27 cellular contexts compared by ENCODE assay signal in the genomic region with DNA sequence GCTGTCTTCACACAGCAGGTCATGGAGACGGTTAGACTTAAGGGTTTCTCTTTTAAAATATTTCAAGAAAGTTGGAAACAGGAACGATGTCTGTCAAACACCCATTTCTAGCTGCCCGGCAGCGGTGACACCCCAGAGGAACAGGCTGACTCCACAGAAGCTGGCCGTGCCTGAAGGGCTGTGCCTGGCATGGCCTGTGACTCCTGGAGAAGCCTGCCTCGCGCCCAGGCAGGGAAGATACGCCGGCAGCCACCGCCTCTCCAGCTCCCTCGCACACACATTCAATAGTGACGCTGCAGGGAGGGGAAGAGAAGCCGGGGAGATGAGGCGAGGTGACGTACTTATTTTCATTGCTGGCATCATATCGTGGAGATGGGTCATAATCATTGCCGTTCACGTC.
"Had no signal": no experiment of that assay in that cellular context is flagged by ENCODE, and none has a peak within 500 bp of the region (broad histone marks: within the 10 kb centered on the region; RNA-seq: fewer than 3 reads in every experiment).

No MANE protein-coding gene starts in this region.

- H3K9ac ChIP-seq: neural progenitor cell had no signal

- H3K27me3 ChIP-seq: heart right ventricle, hepatocyte, neural progenitor cell, pancreas, right lobe of liver, testis, thyroid gland, transverse colon, upper lobe of right lung had no signal

- H3K9me3 Mint-ChIP-seq: naive thymus-derived CD8-positive, alpha-beta T cell; nephron; neural progenitor cell; stimulated activated memory B cell treated with anti-CD40 and anti-IgM and Interleukin-4, amounts not matched to agents 10 μg/mL and 1 μg/mL and 100 μg/mL, for 72 hours; stimulated activated naive CD8-positive, alpha-beta T cell treated with anti-CD3 and anti-CD28 coated beads, Interleukin-15, amount 100 ng/mL, for 72 hours had no signal

- H3K36me3 Mint-ChIP-seq: naive thymus-derived CD8-positive, alpha-beta T cell; neural progenitor cell; stimulated activated memory B cell treated with anti-CD40 and anti-IgM and Interleukin-4, amounts not matched to agents 10 μg/mL and 1 μg/mL and 100 μg/mL, for 72 hours had no signal

- H3K4me3 ChIP-seq: heart right ventricle, hepatocyte, left ventricle myocardium inferior, lower lobe of right lung, neural progenitor cell, pancreas, psoas muscle, right lobe of liver, smooth muscle cell, testis, thyroid gland, transverse colon, upper lobe of right lung had no signal

- H3K4me2 ChIP-seq: hepatocyte, neural progenitor cell, smooth muscle cell had no signal

- H3K27ac Mint-ChIP-seq: nephron; neural progenitor cell; stimulated activated memory B cell treated with anti-CD40 and anti-IgM and Interleukin-4, amounts not matched to agents 10 μg/mL and 1 μg/mL and 100 μg/mL, for 72 hours; stimulated activated naive CD8-positive, alpha-beta T cell treated with anti-CD3 and anti-CD28 coated beads, Interleukin-15, amount 100 ng/mL, for 72 hours had no signal

- H2AFZ ChIP-seq: hepatocyte, neural progenitor cell had no signal

- H3K9me3 ChIP-seq: heart right ventricle, left ventricle myocardium inferior, lower lobe of right lung, pancreas, psoas muscle, right lobe of liver, testis, thyroid gland, transverse colon, upper lobe of right lung had no signal

- H3K4me1 Mint-ChIP-seq: stimulated activated memory B cell treated with anti-CD40 and anti-IgM and Interleukin-4, amounts not matched to agents 10 μg/mL and 1 μg/mL and 100 μg/mL, for 72 hours; stimulated activated naive CD8-positive, alpha-beta T cell treated with anti-CD3 and anti-CD28 coated beads, Interleukin-15, amount 100 ng/mL, for 72 hours had no signal

- DNase-seq: heart right ventricle; kidney; left colon; left ventricle myocardium inferior; lower lobe of right lung; mammary epithelial cell; mesenchymal stem cell; naive thymus-derived CD8-positive, alpha-beta T cell; posterior cingulate gyrus; psoas muscle; right lobe of liver; stimulated activated CD4-positive, alpha-beta T cell treated with anti-CD3 and anti-CD28 coated beads, Interleukin-1b, Interleukin-23, amount 100 ng/mL, for 48 hours; stimulated activated CD4-positive, alpha-beta T cell treated with anti-CD3 and anti-CD28 coated beads, Interleukin-2, amount 100 ng/mL, for 48 hours; stimulated activated CD4-positive, alpha-beta T cell treated with anti-CD3 and anti-CD28 coated beads, Interleukin-4, amount 100 ng/mL, for 4 hours; stimulated activated CD8-positive, alpha-beta memory T cell treated with anti-CD3 and anti-CD28 coated beads, Interleukin-4, amount 100 ng/mL, for 48 hours; stimulated activated naive CD4-positive, alpha-beta T cell treated with Interleukin-2 at 50 U/mL for 16 hours; stimulated activated naive CD8-positive, alpha-beta T cell treated with anti-CD3 and anti-CD28 coated beads, Interleukin-15, amount 100 ng/mL, for 72 hours; testis; thyroid gland; transverse colon; upper lobe of right lung had no signal

- H3K36me3 ChIP-seq: lower lobe of right lung, neural progenitor cell, pancreas, thyroid gland, transverse colon, upper lobe of right lung had no signal

- H3K4me1 ChIP-seq: heart right ventricle, left ventricle myocardium inferior, lower lobe of right lung, neural progenitor cell, pancreas, psoas muscle, testis, thyroid gland, transverse colon, upper lobe of right lung had no signal

- ATAC-seq: heart right ventricle; left colon; lower lobe of right lung; naive thymus-derived CD8-positive, alpha-beta T cell; pancreas; psoas muscle; stimulated activated memory B cell treated with anti-CD40 and anti-IgM and Interleukin-4, amounts not matched to agents 10 μg/mL and 1 μg/mL and 100 μg/mL, for 72 hours; stimulated activated naive CD8-positive, alpha-beta T cell treated with anti-CD3 and anti-CD28 coated beads, Interleukin-15, amount 100 ng/mL, for 72 hours; upper lobe of right lung had no signal

- H3K27ac ChIP-seq: heart right ventricle, hepatocyte, left ventricle myocardium inferior, lower lobe of right lung, neural progenitor cell, pancreas, psoas muscle, testis, thyroid gland, transverse colon, upper lobe of right lung had no signal

- H3K4me3 Mint-ChIP-seq: naive thymus-derived CD8-positive, alpha-beta T cell; nephron; neural progenitor cell; stimulated activated memory B cell treated with anti-CD40 and anti-IgM and Interleukin-4, amounts not matched to agents 10 μg/mL and 1 μg/mL and 100 μg/mL, for 72 hours; stimulated activated naive CD8-positive, alpha-beta T cell treated with anti-CD3 and anti-CD28 coated beads, Interleukin-15, amount 100 ng/mL, for 72 hours had no signal
